9 cellular contexts compared by ENCODE assay signal in genomic region chr9:131276891-131277672, GRCh38. TPM values are rescaled to one million over a fixed set of nuclear protein-coding genes. Genes with fewer than 3 reads are reported as not detected.
DNase-seq lines count a peak whose midpoint lies in the region; ATAC-seq and TF ChIP-seq lines count a peak whose summit lies in the region.
"Had no signal": no experiment of that assay in that cellular context is flagged by ENCODE, and none has a peak within 500 bp of the region (broad histone marks: within the 10 kb centered on the region; RNA-seq: fewer than 3 reads in every experiment).

No MANE protein-coding gene starts in this region.

- intact Hi-C loops in ascending aorta (cut with DNase I) (no loop called here), tibial artery (cut with DNase I; ENCODE audit: low total_unique reads) (no loop called here), sciatic nerve (cut with DNase I) (no loop called here)

- TF ChIP-seq CTCF in GM12864 (IDR thresholded peaks at IDR 0.05; ENCODE audit: low read depth, low read length, missing control alignments): no peak
- TF ChIP-seq CTCF in LNCAP (IDR thresholded peaks at IDR 0.05): peak; percentile 9; the same call in 1 of the 2 replicates
- TF ChIP-seq CTCF in ascending aorta (IDR thresholded peaks at IDR 0.05): no peak
- no peak for TF ChIP-seq CTCF in tibial artery (IDR thresholded peaks at IDR 0.05)

- H3K27me3 ChIP-seq in ascending aorta (no peaks in the 10 kb centered on the region), tibial artery (peaks cover 0 to 72% of the 10 kb centered on the region in 2 donors)

- H3K4me3 ChIP-seq in GM12864 (ENCODE audit: low read depth, low read length) (peak overlapping the region; percentile 75), ascending aorta (peak overlapping the region; percentile 53 to 98), tibial artery (peak overlapping the region; percentile 64 to 74)

- DNase-seq in GM12864 (ENCODE audit: low read depth) (no peak), ascending aorta (ENCODE audit: low spot score in 2 of 2) (no peak), left lobe of liver (ENCODE audit: low spot score) (no peak), tibial artery (peak in 1 of 2 donors; percentile 66), NCI-H774 (lab: John Stamatoyannopoulos, UW) (no peak), sciatic nerve (ENCODE audit: low spot score) (no peak)
- DNase-seq in activated CD4-positive, CD25-positive, alpha-beta regulatory T cell (lab: John Stamatoyannopoulos, UW): no peak

- H3K9me3 ChIP-seq in ascending aorta: no peaks in the 10 kb centered on the region
- no peaks in the 10 kb centered on the region for H3K9me3 ChIP-seq in tibial artery

- H3K27ac ChIP-seq in ascending aorta (peak overlapping the region in 1 of 2 donors; percentile 33), tibial artery (peak overlapping the region in 1 of 2 donors; percentile 10)

- H3K36me3 ChIP-seq in ascending aorta (no peaks in the 10 kb centered on the region), tibial artery (no peaks in the 10 kb centered on the region)

- ATAC-seq in left lobe of liver (peak; percentile 2), sciatic nerve (no peak)

- H3K4me1 ChIP-seq in ascending aorta (peaks cover 2 to 7% of the 10 kb centered on the region in 2 donors), tibial artery (peaks cover 0 to 22% (median 16%) of the 10 kb centered on the region in 4 donors)

RNA-seq across cellular contexts. Expression of gene FAM78A, which starts 0.8 kb away (rescaled TPM):
- total RNA-seq in ascending aorta (6.2 TPM), left lobe of liver (1.2 TPM), sciatic nerve (4.2 TPM)

RNA-seq across cellular contexts. Expression of gene PLPP7, which starts 12.4 kb away (rescaled TPM):
- 15.8 TPM for total RNA-seq in ascending aorta
- 0.30 TPM for total RNA-seq in left lobe of liver
- total RNA-seq in sciatic nerve: 8.6 TPM
- total RNA-seq: T-helper 1 cell treated with Interleukin-12 subunit alpha and Interleukin-12 subunit beta and Interleukin-4 antibody, amounts not matched to agents 30 ng/mL and 1 ng/mL, for 36 hours had no signal
